In genomic region chr12:56374726-56375597, GRCh38 we compare ENCODE assay signal across 14 cellular contexts. TPM values are rescaled to one million over a fixed set of nuclear protein-coding genes. Genes with fewer than 3 reads are reported as not detected.
DNase-seq lines count a peak whose midpoint lies in the region; ATAC-seq, FAIRE-seq and TF ChIP-seq lines count a peak whose summit lies in the region.
"Had no signal": no experiment of that assay in that cellular context is flagged by ENCODE, and none has a peak within 500 bp of the region (broad histone marks: within the 10 kb centered on the region; RNA-seq: fewer than 3 reads in every experiment).

No MANE protein-coding gene starts in this region.

- H3K27ac Mint-ChIP-seq in CD14-positive monocyte = peak overlapping the region in 5 of 7 donors; percentile 22 to 65 (median 56)
- no peak overlapping the region for H3K27ac Mint-ChIP-seq in naive thymus-derived CD4-positive, alpha-beta T cell

- no peaks in the 10 kb centered on the region for H3K79me2 ChIP-seq in GM12878 (ENCODE audit: control insufficient read depth, insufficient read depth, low read length)

- in situ Hi-C loops in GM12878 (cut with MboI) = no loop called here

- WGBS in GM12878 (ENCODE audit: insufficient coverage, insufficient replicate concordance, low lambda C conversion rate, missing lambda C conversion rate) = under 1% methylated on average over 6 of the region's 7 CpGs

- peak overlapping the region; percentile 87 for H2AFZ ChIP-seq in GM12878 (ENCODE audit: control insufficient read depth, low read depth, low read length)

- H3K4me2 ChIP-seq in GM12878 (ENCODE audit: control insufficient read depth, insufficient read depth) = peak overlapping the region; percentile 73

- POLR2A ChIA-PET in GM12878 (lab: Charles Lee) = interaction anchor here (0.6 to 4.0 kb wide), 12 partner anchors 9 to 1078 kb away, joined by 3 to 54 read pairs (median 5); partner anchors contain the start of genes APOF, RNF41, STAT2 and TIMELESS
- POLR2A ChIA-PET in naive thymus-derived CD4-positive, alpha-beta T cell (lab: Charles Lee) = interaction anchor here (0.6 to 1.0 kb wide), 2 partner anchors 9 to 22 kb away, joined by 3 to 5 read pairs; no protein-coding TSS in a partner anchor

- intact Hi-C loops in CD14-positive monocyte (cut with micrococcal nuclease) (no loop called here), GM12878 (cut with micrococcal nuclease; ENCODE audit: unreplicated experiment) (no loop called here), upper lobe of right lung (cut with DNase I) (no loop called here)
- intact Hi-C loops in naive thymus-derived CD4-positive, alpha-beta T cell (cut with micrococcal nuclease) = no loop called here

- H3K4me3 Mint-ChIP-seq in CD14-positive monocyte = peak overlapping the region in 1 of 2 donors; percentile 42
- no peak overlapping the region for H3K4me3 Mint-ChIP-seq in naive thymus-derived CD4-positive, alpha-beta T cell

- FAIRE-seq in GM12878 (lab: Jason Lieb, UNC) = peak; percentile 90

- CTCF ChIA-PET in GM12878 (lab: Yijun Ruan, JAX) = interaction anchor here (0.7 to 4.2 kb wide), 7 partner anchors 9 to 261 kb away, joined by 3 to 28 read pairs (median 3); partner anchors contain the start of genes APOF, STAT2 and TIMELESS
- CTCF ChIA-PET in naive thymus-derived CD4-positive, alpha-beta T cell (lab: Charles Lee) = interaction anchor here (0.6 to 1.2 kb wide), 3 partner anchors 36 to 1994 kb away, joined by 3 to 4 read pairs (median 3); no protein-coding TSS in a partner anchor

- DNase-seq in CD14-positive monocyte (ENCODE audit: low spot score) = no peak
- no peak for DNase-seq in GM12878 (ENCODE audit: low read depth, low spot score)
- DNase-seq in naive thymus-derived CD4-positive, alpha-beta T cell = no peak
- no peak for DNase-seq in central memory CD4-positive, alpha-beta T cell
- DNase-seq in upper lobe of right lung = no peak
- DNase-seq: activated CD8-positive, alpha-beta memory T cell treated with anti-CD3 and anti-CD28 coated beads, Interleukin-2, amount 50 U/mL, for 48 hours; anterior cingulate cortex; GDM1; NCI-H1694 treated with DMSO at 0.1 percent for 48 hours; stimulated activated CD4-positive, alpha-beta T cell treated with anti-CD3 and anti-CD28 coated beads, Interleukin-2, amount 100 ng/mL, for 48 hours; T-helper 9 cell had no signal

- ATAC-seq in GM19395 (IDR thresholded peaks at IDR 0.05; ENCODE audit: unreplicated experiment) (peak; percentile 49), HG03097 (IDR thresholded peaks at IDR 0.05; ENCODE audit: low FRiP score, unreplicated experiment) (peak; percentile 4), GM12878 (peak; percentile 62), upper lobe of right lung (no peak), GM19455 (IDR thresholded peaks at IDR 0.05; ENCODE audit: unreplicated experiment) (no peak)
- no peak for ATAC-seq in naive thymus-derived CD4-positive, alpha-beta T cell

- peaks cover 4 to 19% (median 12%) of the 10 kb centered on the region in 7 donors for H3K9me3 Mint-ChIP-seq in CD14-positive monocyte
- peaks cover 0 to 8% (median 0%) of the 10 kb centered on the region in 11 donors for H3K9me3 Mint-ChIP-seq in naive thymus-derived CD4-positive, alpha-beta T cell

- TF ChIP-seq EP300 in GM12878 (IDR thresholded peaks at IDR 0.05; ENCODE audit: borderline replicate concordance in 1 of 2, control insufficient read depth in 1 of 2, low read depth in 2 of 2, low read length in 2 of 2) = no peak

- H3K36me3 Mint-ChIP-seq in CD14-positive monocyte = no peaks in the 10 kb centered on the region
- peaks cover 0 to 4% (median 0%) of the 10 kb centered on the region in 5 donors for H3K36me3 Mint-ChIP-seq in naive thymus-derived CD4-positive, alpha-beta T cell

- peak overlapping the region; percentile 26; the same call in 1 of the 2 replicates for H3K9ac ChIP-seq in GM12878 (ENCODE audit: control insufficient read depth, insufficient read depth, low read length)

- no peaks in the 10 kb centered on the region for H3K9me3 ChIP-seq in GM12878 (replicated peaks; ENCODE audit: control insufficient read depth, insufficient read depth, low read length)
- H3K9me3 ChIP-seq in naive thymus-derived CD4-positive, alpha-beta T cell (ENCODE audit: control insufficient read depth in 2 of 3, low read length in 3 of 3) = no peaks in the 10 kb centered on the region
- H3K9me3 ChIP-seq in upper lobe of right lung = no peaks in the 10 kb centered on the region

- H3K4me1 ChIP-seq in GM12878 (ENCODE audit: control insufficient read depth, insufficient read depth, low read length) (peaks cover 36% of the 10 kb centered on the region), upper lobe of right lung (peaks cover 10% of the 10 kb centered on the region)
- no peaks in the 10 kb centered on the region for H3K4me1 ChIP-seq in naive thymus-derived CD4-positive, alpha-beta T cell (ENCODE audit: control insufficient read depth in 2 of 2, insufficient read depth in 2 of 2, low read length in 2 of 2)

- H3K4me3 ChIP-seq in GM12878 (peak overlapping the region; percentile 25; the same call in 1 of the 2 replicates), upper lobe of right lung (no peak overlapping the region)
- no peak overlapping the region for H3K4me3 ChIP-seq in naive thymus-derived CD4-positive, alpha-beta T cell (ENCODE audit: low read length)

- RAD21 ChIA-PET in GM12878 (lab: Charles Lee; ENCODE audit: unreplicated experiment) = interaction anchor here (1.1 to 4.9 kb wide), 6 partner anchors 9 to 89 kb away, joined by 3 to 60 read pairs (median 4); partner anchors contain the start of genes IL23A and STAT2

- no peak for TF ChIP-seq RAD21 in GM12878 (IDR thresholded peaks at IDR 0.05; ENCODE audit: insufficient read depth, low read depth, low read length)

- peaks cover 0 to 2% (median 2%) of the 10 kb centered on the region in 3 donors for H3K27me3 Mint-ChIP-seq in CD14-positive monocyte (ENCODE audit: low read depth in 3 of 3)
- H3K27me3 Mint-ChIP-seq in naive thymus-derived CD4-positive, alpha-beta T cell = peaks cover 0 to 19% (median 0%) of the 10 kb centered on the region in 5 donors

- H3K36me3 ChIP-seq in GM12878 (ENCODE audit: control insufficient read depth in 2 of 2, insufficient read depth in 2 of 2, low read length in 1 of 2) (no peaks in the 10 kb centered on the region), upper lobe of right lung (no peaks in the 10 kb centered on the region)
- no peaks in the 10 kb centered on the region for H3K36me3 ChIP-seq in naive thymus-derived CD4-positive, alpha-beta T cell (ENCODE audit: control insufficient read depth in 2 of 3, insufficient read depth in 3 of 3, low read length in 3 of 3)

- no TSS peak for BruUV-seq in GM12878 (replicated peaks; lab: Mats Ljungman, UMichigan)

- SMC1A ChIA-PET in GM12878 (lab: Charles Lee; ENCODE audit: uncharacterized antibody, unreplicated experiment) = interaction anchor here (1.0 to 6.2 kb wide), 9 partner anchors 8 to 89 kb away, joined by 3 to 58 read pairs (median 5); partner anchors contain the start of genes CNPY2, IL23A and STAT2

- peak overlapping the region; percentile 83 for H3K27ac ChIP-seq in GM12878 (ENCODE audit: control insufficient read depth, insufficient read depth)
- no peak overlapping the region for H3K27ac ChIP-seq in naive thymus-derived CD4-positive, alpha-beta T cell (ENCODE audit: low read depth, low read length)
- H3K27ac ChIP-seq in upper lobe of right lung = no peak overlapping the region

- peaks cover 27% of the 10 kb centered on the region for H3K4me1 Mint-ChIP-seq in CD14-positive monocyte
- peaks cover 0 to 7% (median 0%) of the 10 kb centered on the region in 7 donors for H3K4me1 Mint-ChIP-seq in naive thymus-derived CD4-positive, alpha-beta T cell

- TF ChIP-seq CTCF in CD14-positive monocyte (IDR thresholded peaks at IDR 0.05) (no peak), GM12878 (IDR thresholded peaks at IDR 0.05 in 2 of 3, conservative IDR thresholded peaks at IDR 0.05 in 1 of 3; ENCODE audit: control insufficient read depth in 2 of 3, extremely low read depth in 1 of 3, insufficient read depth in 1 of 3, low read depth in 3 of 3, low read length in 3 of 3) (no peak), upper lobe of right lung (IDR thresholded peaks at IDR 0.05) (no peak)

- no peaks in the 10 kb centered on the region for H3K27me3 ChIP-seq in GM12878 (replicated peaks in 1 of 2; ENCODE audit: control insufficient read depth in 2 of 2, insufficient read depth in 2 of 2, low read length in 1 of 2)
- H3K27me3 ChIP-seq in naive thymus-derived CD4-positive, alpha-beta T cell (ENCODE audit: control insufficient read depth in 2 of 2, insufficient read depth in 2 of 2, low read length in 2 of 2) = no peaks in the 10 kb centered on the region
- H3K27me3 ChIP-seq in upper lobe of right lung = no peaks in the 10 kb centered on the region

- no peak for TF ChIP-seq POLR2A in GM12878 (IDR thresholded peaks at IDR 0.05; ENCODE audit: low read depth, low read length)

- no peaks in the 10 kb centered on the region for H4K20me1 ChIP-seq in GM12878 (ENCODE audit: control insufficient read depth, insufficient read depth)

RNA-seq across cellular contexts. Expression of gene APOF, which starts 12.3 kb away (rescaled TPM):
- polyA plus RNA-seq in CD14-positive monocyte (not detected), GM12878 (2011; rRNA removed) (not detected in 2 replicates), GM12878 (2014; fragmentation: Illumina TruSeq; extraction: Trizol) (0.04 TPM in 1 of 2 replicates, not detected in the other), GM12878 (2014; fragmentation: Nextera tagmentation; extraction: Ambion mirVana) (under 1 TPM; 0.13 to 0.19 TPM), GM12878 (2014; rRNA removed) (0.05 TPM in 1 of 2 replicates, not detected in the other), GM12878 (2016; fragmentation: Nextera tagmentation; extraction: Ambion mirVana) (not detected)
- total RNA-seq in GM12878 (2013; cell fraction: nucleolus; rRNA removed) = not detected in 2 replicates
- total RNA-seq in GM12878 (2014; rRNA removed) (0.11 TPM in 1 of 2 replicates, not detected in the other), GM12878 (2014; rRNA removed; fragmentation: Illumina TruSeq; extraction: Trizol) (not detected in 2 replicates), GM12878 (2021) (not detected in 2 replicates), upper lobe of right lung (not detected)
- not detected for polyA plus RNA-seq in GM12878 (2011; ENCODE audit: low read depth)
- polyA plus RNA-seq in GM12878 (2011; cell fraction: cytosol; rRNA removed) = not detected in 2 replicates
- polyA plus RNA-seq in GM12878 (2011; cell fraction: nucleus; rRNA removed) = not detected in 2 replicates
- 0.06 and 0.12 TPM in 2 replicates for polyA plus RNA-seq in GM12878 (2012)
- polyA minus RNA-seq in GM12878 (2011; rRNA and poly(A)+ RNA removed) = not detected in 2 replicates
- polyA minus RNA-seq in GM12878 (2011; cell fraction: cytosol; rRNA and poly(A)+ RNA removed) = not detected in 2 replicates
- not detected in 2 replicates for polyA minus RNA-seq in GM12878 (2011; cell fraction: nucleus; rRNA and poly(A)+ RNA removed)
- not detected for total RNA-seq in naive thymus-derived CD4-positive, alpha-beta T cell
- under 1 TPM in 1 of 2 donors, not detected in 1; 0.12 TPM for polyA plus RNA-seq in naive thymus-derived CD4-positive, alpha-beta T cell

RNA-seq across cellular contexts. Expression of gene STAT2, which starts 15.1 kb away (rescaled TPM):
- polyA plus RNA-seq in CD14-positive monocyte (100 to 1,000 TPM; 109 to 142 TPM), GM12878 (2011; rRNA removed) (91.5 and 106 TPM in 2 replicates), GM12878 (2014; fragmentation: Illumina TruSeq; extraction: Trizol) (74.9 and 91.9 TPM in 2 replicates), GM12878 (2014; fragmentation: Nextera tagmentation; extraction: Ambion mirVana) (10 to 100 TPM; 16.9 to 23.5 TPM), GM12878 (2014; rRNA removed) (90.4 and 94.4 TPM in 2 replicates), GM12878 (2016; fragmentation: Nextera tagmentation; extraction: Ambion mirVana) (10 to 100 TPM; 76.5 to 79.2 TPM)
- 263 and 291 TPM in 2 replicates for total RNA-seq in GM12878 (2013; cell fraction: nucleolus; rRNA removed)
- total RNA-seq in GM12878 (2014; rRNA removed) (101 and 114 TPM in 2 replicates), GM12878 (2014; rRNA removed; fragmentation: Illumina TruSeq; extraction: Trizol) (66.4 and 69.3 TPM in 2 replicates), GM12878 (2021) (93.7 and 97.9 TPM in 2 replicates), upper lobe of right lung (199 TPM)
- 152 TPM for polyA plus RNA-seq in GM12878 (2011; ENCODE audit: low read depth)
- polyA plus RNA-seq in GM12878 (2011; cell fraction: cytosol; rRNA removed) = 79.2 and 117 TPM in 2 replicates
- polyA plus RNA-seq in GM12878 (2011; cell fraction: nucleus; rRNA removed) = 273 and 284 TPM in 2 replicates
- 89.4 and 93.7 TPM in 2 replicates for polyA plus RNA-seq in GM12878 (2012)
- 144 and 156 TPM in 2 replicates for polyA minus RNA-seq in GM12878 (2011; rRNA and poly(A)+ RNA removed)
- 46.2 and 48.0 TPM in 2 replicates for polyA minus RNA-seq in GM12878 (2011; cell fraction: cytosol; rRNA and poly(A)+ RNA removed)
- 141 and 174 TPM in 2 replicates for polyA minus RNA-seq in GM12878 (2011; cell fraction: nucleus; rRNA and poly(A)+ RNA removed)
- total RNA-seq in naive thymus-derived CD4-positive, alpha-beta T cell = 100 to 1,000 TPM; 119 to 291 (median 182) TPM
- polyA plus RNA-seq in naive thymus-derived CD4-positive, alpha-beta T cell = 10 to 100 TPM; 64.1 to 80.3 TPM

RNA-seq across cellular contexts. Expression of gene IL23A, which starts 36.3 kb away (rescaled TPM):
- 1 to 10 TPM; 1.0 to 1.6 TPM for polyA plus RNA-seq in CD14-positive monocyte
- 2.9 and 3.3 TPM in 2 replicates for total RNA-seq in GM12878 (2013; cell fraction: nucleolus; rRNA removed)
- 4.2 and 5.7 TPM in 2 replicates for total RNA-seq in GM12878 (2014; rRNA removed)
- 4.7 and 5.6 TPM in 2 replicates for total RNA-seq in GM12878 (2014; rRNA removed; fragmentation: Illumina TruSeq; extraction: Trizol)
- 4.3 and 4.7 TPM in 2 replicates for total RNA-seq in GM12878 (2021)
- polyA plus RNA-seq in GM12878 (2011; ENCODE audit: low read depth) = 5.7 TPM
- 3.3 and 4.0 TPM in 2 replicates for polyA plus RNA-seq in GM12878 (2011; rRNA removed)
- 3.0 and 3.3 TPM in 2 replicates for polyA plus RNA-seq in GM12878 (2011; cell fraction: cytosol; rRNA removed)
- 2.2 and 3.0 TPM in 2 replicates for polyA plus RNA-seq in GM12878 (2011; cell fraction: nucleus; rRNA removed)
- 6.0 and 6.3 TPM in 2 replicates for polyA plus RNA-seq in GM12878 (2012)
- polyA plus RNA-seq in GM12878 (2014; fragmentation: Illumina TruSeq; extraction: Trizol) = 1.6 and 5.7 TPM in 2 replicates
- polyA plus RNA-seq in GM12878 (2014; fragmentation: Nextera tagmentation; extraction: Ambion mirVana) = 10 to 100 TPM in 1 of 2 experiments, 1 to 10 TPM in 1; 7.7 to 11.1 TPM
- 9.9 and 10.8 TPM in 2 replicates for polyA plus RNA-seq in GM12878 (2014; rRNA removed)
- polyA plus RNA-seq in GM12878 (2016; fragmentation: Nextera tagmentation; extraction: Ambion mirVana) = 1 to 10 TPM; 4.4 to 5.6 TPM
- polyA minus RNA-seq in GM12878 (2011; rRNA and poly(A)+ RNA removed) = 1.3 TPM in 1 of 2 replicates, not detected in the other
- polyA minus RNA-seq in GM12878 (2011; cell fraction: cytosol; rRNA and poly(A)+ RNA removed) = 0.94 and 1.2 TPM in 2 replicates
- 0.48 and 2.1 TPM in 2 replicates for polyA minus RNA-seq in GM12878 (2011; cell fraction: nucleus; rRNA and poly(A)+ RNA removed)
- total RNA-seq in naive thymus-derived CD4-positive, alpha-beta T cell = 10 to 100 TPM; 14.4 to 42.0 (median 20.1) TPM
- 10 to 100 TPM; 14.8 to 25.2 TPM for polyA plus RNA-seq in naive thymus-derived CD4-positive, alpha-beta T cell
- 0.81 TPM for total RNA-seq in upper lobe of right lung

RNA-seq across cellular contexts. Expression of gene PAN2, which starts 41.2 kb away (rescaled TPM):
- polyA plus RNA-seq in CD14-positive monocyte (10 to 100 TPM in 1 of 2 donors, 1 to 10 TPM in 1; 8.8 to 16.0 TPM), GM12878 (2011; rRNA removed) (61.8 and 64.5 TPM in 2 replicates), GM12878 (2014; fragmentation: Illumina TruSeq; extraction: Trizol) (37.0 and 46.7 TPM in 2 replicates), GM12878 (2014; fragmentation: Nextera tagmentation; extraction: Ambion mirVana) (10 to 100 TPM; 14.4 to 14.5 TPM), GM12878 (2014; rRNA removed) (41.5 and 42.4 TPM in 2 replicates), GM12878 (2016; fragmentation: Nextera tagmentation; extraction: Ambion mirVana) (10 to 100 TPM; 25.9 to 33.4 TPM)
- 244 and 269 TPM in 2 replicates for total RNA-seq in GM12878 (2013; cell fraction: nucleolus; rRNA removed)
- total RNA-seq in GM12878 (2014; rRNA removed) (33.7 and 36.4 TPM in 2 replicates), GM12878 (2014; rRNA removed; fragmentation: Illumina TruSeq; extraction: Trizol) (20.2 and 22.3 TPM in 2 replicates), GM12878 (2021) (41.2 and 41.7 TPM in 2 replicates), upper lobe of right lung (84.4 TPM)
- polyA plus RNA-seq in GM12878 (2011; ENCODE audit: low read depth) = 51.4 TPM
- 37.7 and 38.3 TPM in 2 replicates for polyA plus RNA-seq in GM12878 (2011; cell fraction: cytosol; rRNA removed)
- 574 and 803 TPM in 2 replicates for polyA plus RNA-seq in GM12878 (2011; cell fraction: nucleus; rRNA removed)
- 60.8 and 71.0 TPM in 2 replicates for polyA plus RNA-seq in GM12878 (2012)
- polyA minus RNA-seq in GM12878 (2011; rRNA and poly(A)+ RNA removed) = 40.8 and 56.2 TPM in 2 replicates
- 11.8 and 12.9 TPM in 2 replicates for polyA minus RNA-seq in GM12878 (2011; cell fraction: cytosol; rRNA and poly(A)+ RNA removed)
- polyA minus RNA-seq in GM12878 (2011; cell fraction: nucleus; rRNA and poly(A)+ RNA removed) = 95.8 and 97.1 TPM in 2 replicates
- 100 to 1,000 TPM in 4 of 5 experiments, 10 to 100 TPM in 1; 65.8 to 279 (median 144) TPM for total RNA-seq in naive thymus-derived CD4-positive, alpha-beta T cell
- polyA plus RNA-seq in naive thymus-derived CD4-positive, alpha-beta T cell = 10 to 100 TPM; 11.4 to 13.9 TPM

RNA-seq across cellular contexts. Expression of gene CNPY2, which starts 59.2 kb away (rescaled TPM):
- polyA plus RNA-seq in CD14-positive monocyte (100 to 1,000 TPM; 121 to 122 TPM), GM12878 (2011; rRNA removed) (125 and 131 TPM in 2 replicates), GM12878 (2014; fragmentation: Illumina TruSeq; extraction: Trizol) (77.7 and 81.8 TPM in 2 replicates), GM12878 (2014; fragmentation: Nextera tagmentation; extraction: Ambion mirVana) (10 to 100 TPM; 25.0 to 50.3 TPM), GM12878 (2014; rRNA removed) (91.8 and 101 TPM in 2 replicates), GM12878 (2016; fragmentation: Nextera tagmentation; extraction: Ambion mirVana) (100 to 1,000 TPM; 264 to 276 TPM)
- 80.3 and 84.0 TPM in 2 replicates for total RNA-seq in GM12878 (2013; cell fraction: nucleolus; rRNA removed)
- total RNA-seq in GM12878 (2014; rRNA removed) (68.2 and 70.2 TPM in 2 replicates), GM12878 (2014; rRNA removed; fragmentation: Illumina TruSeq; extraction: Trizol) (63.9 and 73.6 TPM in 2 replicates), GM12878 (2021) (75.0 and 93.7 TPM in 2 replicates), upper lobe of right lung (101 TPM)
- 70.9 TPM for polyA plus RNA-seq in GM12878 (2011; ENCODE audit: low read depth)
- polyA plus RNA-seq in GM12878 (2011; cell fraction: cytosol; rRNA removed) = 102 and 103 TPM in 2 replicates
- polyA plus RNA-seq in GM12878 (2011; cell fraction: nucleus; rRNA removed) = 60.1 and 60.3 TPM in 2 replicates
- 69.2 and 98.1 TPM in 2 replicates for polyA plus RNA-seq in GM12878 (2012)
- polyA minus RNA-seq in GM12878 (2011; rRNA and poly(A)+ RNA removed) = 59.5 and 97.1 TPM in 2 replicates
- polyA minus RNA-seq in GM12878 (2011; cell fraction: cytosol; rRNA and poly(A)+ RNA removed) = 16.9 and 22.7 TPM in 2 replicates
- polyA minus RNA-seq in GM12878 (2011; cell fraction: nucleus; rRNA and poly(A)+ RNA removed) = 19.9 and 26.8 TPM in 2 replicates
- total RNA-seq in naive thymus-derived CD4-positive, alpha-beta T cell = 100 to 1,000 TPM in 1 of 5 experiments, 10 to 100 TPM in 4; 48.4 to 134 (median 87.6) TPM
- polyA plus RNA-seq in naive thymus-derived CD4-positive, alpha-beta T cell = 100 to 1,000 TPM; 183 to 184 TPM

Comparison
In these comparisons a context has a peak if more than half of its experiments do, and no peak if none do; other contexts are left out.
1. H3K27ac Mint-ChIP-seq: peak in CD14-positive monocyte (5 of 7); none in naive thymus-derived CD4-positive, alpha-beta T cell (0 of 9).
2. ATAC-seq: peak in GM19395 (single experiment), HG03097 (single experiment) and GM12878 (single experiment); none in naive thymus-derived CD4-positive, alpha-beta T cell (single experiment), upper lobe of right lung (single experiment) and GM19455 (single experiment).